Comparison of ENCODE assay signal across 8 cellular contexts in the genomic region with DNA sequence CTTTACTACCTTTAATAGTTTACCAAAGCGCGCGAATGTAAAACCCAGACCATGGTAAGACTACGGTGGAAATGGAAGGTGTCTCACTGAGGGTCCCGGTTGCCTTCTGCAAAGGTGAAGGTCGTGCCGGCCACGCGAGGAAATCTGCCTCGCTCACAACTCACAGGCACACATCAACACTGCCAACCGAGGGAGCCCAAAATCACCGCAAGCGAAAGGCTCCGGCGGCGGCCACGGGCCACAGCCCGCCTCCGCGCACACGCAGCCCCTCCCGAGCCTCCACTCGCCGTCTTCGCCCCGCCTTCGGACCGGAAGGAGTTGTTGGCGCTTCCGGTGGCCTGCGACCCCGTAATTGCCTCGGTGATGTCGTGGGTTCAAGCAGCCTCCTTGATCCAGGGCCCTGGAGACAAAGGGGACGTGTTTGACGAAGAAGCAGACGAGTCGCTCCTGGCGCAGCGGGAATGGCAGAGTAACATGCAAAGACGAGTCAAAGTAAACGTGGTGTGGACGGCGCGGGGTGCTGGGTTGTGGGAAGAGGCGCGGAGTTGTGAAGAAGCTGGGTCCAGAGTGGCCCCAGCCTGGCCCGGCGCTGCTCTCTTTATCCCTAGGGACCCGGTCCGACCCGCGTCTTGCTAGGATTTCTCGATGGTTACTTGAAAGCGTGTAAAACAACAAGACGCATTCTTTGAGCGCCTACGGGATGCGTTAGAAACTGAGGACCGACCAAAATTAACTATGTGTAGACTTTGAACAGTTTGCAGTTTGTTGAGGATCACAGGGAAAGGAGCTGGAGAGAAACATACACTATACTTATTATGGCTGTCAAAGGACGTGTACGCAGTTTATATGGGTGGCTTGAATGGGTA. TPM values are rescaled to one million over a fixed set of nuclear protein-coding genes. Genes with fewer than 3 reads are reported as not detected.
DNase-seq lines count a peak whose midpoint lies in the region; TF ChIP-seq lines count a peak whose summit lies in the region.

A gene with protein sequence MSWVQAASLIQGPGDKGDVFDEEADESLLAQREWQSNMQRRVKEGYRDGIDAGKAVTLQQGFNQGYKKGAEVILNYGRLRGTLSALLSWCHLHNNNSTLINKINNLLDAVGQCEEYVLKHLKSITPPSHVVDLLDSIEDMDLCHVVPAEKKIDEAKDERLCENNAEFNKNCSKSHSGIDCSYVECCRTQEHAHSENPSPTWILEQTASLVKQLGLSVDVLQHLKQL (plus strand): TSS at position 349 of the 866 bp plus-strand sequence. CDS start 15 bp downstream, at position 364.

- H3K9me2 ChIP-seq in MM.1S (replicated peaks; ENCODE audit: insufficient read depth, low read length) = no peaks in the 10 kb centered on the region

- H3K4me2 ChIP-seq in MM.1S (ENCODE audit: low read depth, low read length) = peak within 1 kb of the TSS; percentile 90

- no peak for TF ChIP-seq CTCF in MM.1S (IDR thresholded peaks at IDR 0.05; ENCODE audit: low read length)

- no peaks in the 10 kb centered on the region for H3K27me3 ChIP-seq in MM.1S (replicated peaks; ENCODE audit: insufficient read depth, low read length)
- no peaks in the 10 kb centered on the region for H3K27me3 ChIP-seq in SJSA1 (replicated peaks)
- no peaks in the 10 kb centered on the region for H3K27me3 ChIP-seq in neuron (ENCODE audit: insufficient read depth, low read length)
- no peaks in the 10 kb centered on the region for H3K27me3 ChIP-seq in subcutaneous abdominal adipose tissue (ENCODE audit: control insufficient read depth in 5 of 5, insufficient read depth in 4 of 5, low read length in 5 of 5)

- DNase-seq in GDM1 (lab: John Stamatoyannopoulos, UW) (peak; percentile 76), HCEC 1CT (peak; percentile 74), MM.1S (peak; percentile 83), SJSA1 (ENCODE audit: low read depth in 1 of 2, low spot score in 2 of 2) (peak; percentile 78 to 83), foreskin melanocyte (peak; percentile 73)
- DNase-seq in activated naive CD4-positive, alpha-beta T cell (lab: John Stamatoyannopoulos, UW) = peak; percentile 51 to 75 (median 56)

- H3K4me3 ChIP-seq in MM.1S (ENCODE audit: low read length) (peak within 1 kb of the TSS; percentile 84), SJSA1 (peak within 1 kb of the TSS; percentile 60), neuron (ENCODE audit: low read length) (peak within 1 kb of the TSS; percentile 70), subcutaneous abdominal adipose tissue (ENCODE audit: low read depth in 1 of 5, low read length in 5 of 5) (peak within 1 kb of the TSS; percentile 99 to 100 (median 99))

- H3K79me2 ChIP-seq in MM.1S (ENCODE audit: low read length) = peaks cover 35% of the 10 kb centered on the region

- no peaks in the 10 kb centered on the region for H3K9me3 ChIP-seq in MM.1S (replicated peaks; ENCODE audit: insufficient read depth, low read length)
- no peaks in the 10 kb centered on the region for H3K9me3 ChIP-seq in SJSA1 (replicated peaks)
- H3K9me3 ChIP-seq in neuron (ENCODE audit: low read length) = no peaks in the 10 kb centered on the region
- no peaks in the 10 kb centered on the region for H3K9me3 ChIP-seq in subcutaneous abdominal adipose tissue (ENCODE audit: control insufficient read depth in 5 of 5, low read length in 5 of 5)

- H3K4me1 ChIP-seq in MM.1S (ENCODE audit: low read length) (no peaks in the 10 kb centered on the region; the same call in 1 of the 2 replicates), SJSA1 (replicated peaks) (peaks cover 7% of the 10 kb centered on the region; the same call in 1 of the 2 replicates), neuron (ENCODE audit: insufficient read depth, low read length) (peaks cover 14% of the 10 kb centered on the region), subcutaneous abdominal adipose tissue (ENCODE audit: control insufficient read depth in 5 of 5, insufficient read depth in 5 of 5, low read length in 5 of 5) (peaks cover 3 to 21% (median 16%) of the 10 kb centered on the region in 5 donors)

- H3K36me3 ChIP-seq in MM.1S (replicated peaks; ENCODE audit: insufficient read depth, low read length) (no peaks in the 10 kb centered on the region), SJSA1 (peaks cover 16% of the 10 kb centered on the region), neuron (ENCODE audit: insufficient read depth, low read length) (peaks cover 19% of the 10 kb centered on the region), subcutaneous abdominal adipose tissue (ENCODE audit: control insufficient read depth in 5 of 5, insufficient read depth in 5 of 5, low read length in 5 of 5) (peaks cover 0 to 13% (median 7%) of the 10 kb centered on the region in 5 donors)

- H3F3A ChIP-seq in MM.1S (ENCODE audit: insufficient read depth, low read length) = no peaks in the 10 kb centered on the region

- H3K27ac ChIP-seq in MM.1S (ENCODE audit: low read length) = peak within 1 kb of the TSS; percentile 25; the same call in 1 of the 2 replicates
- H3K27ac ChIP-seq in SJSA1 = peak within 1 kb of the TSS; percentile 16
- H3K27ac ChIP-seq in subcutaneous abdominal adipose tissue (ENCODE audit: low read depth, low read length) = peak within 1 kb of the TSS; percentile 84

- H2AFZ ChIP-seq in MM.1S (ENCODE audit: low read length) (peak within 1 kb of the TSS; percentile 79), neuron (ENCODE audit: low read depth, low read length) (peak within 1 kb of the TSS; percentile 83)

- peak within 1 kb of the TSS; percentile 63 for H3K9ac ChIP-seq in MM.1S (ENCODE audit: low read length)
- H3K9ac ChIP-seq in subcutaneous abdominal adipose tissue (ENCODE audit: low read length in 5 of 5) = peak within 1 kb of the TSS; percentile 82 to 94 (median 92)

- H4K20me1 ChIP-seq in MM.1S (ENCODE audit: insufficient read depth, low read length) = no peaks in the 10 kb centered on the region

RNA-seq across cellular contexts. Expression of the gene that starts here (rescaled TPM):
- total RNA-seq in SJSA1 (2014; rRNA removed; shearing (Covaris generic)) = 38.3 and 44.6 TPM in 2 replicates

Comparison
In these comparisons a context has a peak if more than half of its experiments do, and no peak if none do; other contexts are left out.
1. Peak in every context shown above with its lines: DNase-seq, H3K4me3 ChIP-seq and H3K27ac ChIP-seq.
2. H3K27ac ChIP-seq: peak in every context shown above with its lines; median percentile 84 in subcutaneous abdominal adipose tissue; 25 in MM.1S; 16 in SJSA1.